8 cellular contexts compared by ENCODE assay signal in genomic region chr17:11935734-11936406, GRCh38.
A peak's percentile ranks its signal among the peaks of the same experiment; 100 is the strongest.
DNase-seq lines count a peak whose midpoint lies in the region; ATAC-seq and TF ChIP-seq lines count a peak whose summit lies in the region.

No MANE protein-coding gene starts in this region.

- H3K4me1 ChIP-seq in breast epithelium (no peaks in the 10 kb centered on the region), adipocyte (ENCODE audit: control insufficient read depth, insufficient read depth, low read length) (no peaks in the 10 kb centered on the region), testis (no peaks in the 10 kb centered on the region)

- no peak overlapping the region for H3K27ac Mint-ChIP-seq in MCF 10A (ENCODE audit: low read depth, unreplicated experiment)

- no peaks in the 10 kb centered on the region for H3K36me3 ChIP-seq in breast epithelium
- H3K36me3 ChIP-seq in adipocyte (ENCODE audit: control insufficient read depth, insufficient read depth, low read length, severe bottlenecking), result no peaks in the 10 kb centered on the region
- no peaks in the 10 kb centered on the region for H3K36me3 ChIP-seq in testis (ENCODE audit: low read depth, missing control alignments)

- H3K9me3 ChIP-seq in breast epithelium, result no peaks in the 10 kb centered on the region
- no peaks in the 10 kb centered on the region for H3K9me3 ChIP-seq in adipocyte (ENCODE audit: control insufficient read depth, low read length)
- no peaks in the 10 kb centered on the region for H3K9me3 ChIP-seq in testis

- TF ChIP-seq POLR2A in breast epithelium (IDR thresholded peaks at IDR 0.05), result no peak
- no peak for TF ChIP-seq POLR2A in testis (IDR thresholded peaks at IDR 0.05)

- no peaks in the 10 kb centered on the region for H3K9me3 Mint-ChIP-seq in MCF 10A (ENCODE audit: unreplicated experiment)

- H3K27ac ChIP-seq in breast epithelium, result no peak overlapping the region
- H3K27ac ChIP-seq in testis, result no peak overlapping the region

- no peaks in the 10 kb centered on the region for H3K27me3 Mint-ChIP-seq in MCF 10A (ENCODE audit: insufficient read depth, unreplicated experiment)

- TF ChIP-seq CTCF in MCF 10A (IDR thresholded peaks at IDR 0.05; ENCODE audit: unreplicated experiment) (peak; percentile 94), breast epithelium (IDR thresholded peaks at IDR 0.05) (peak in 1 of 3 donors; percentile 50), testis (IDR thresholded peaks at IDR 0.05) (peak; percentile 71 to 95 (median 85))

- H3K27me3 ChIP-seq in breast epithelium (no peaks in the 10 kb centered on the region), adipocyte (replicated peaks; ENCODE audit: control insufficient read depth, insufficient read depth, low read length) (peaks cover 24% of the 10 kb centered on the region), testis (no peaks in the 10 kb centered on the region)

- H3K4me3 ChIP-seq in breast epithelium (no peak overlapping the region), adipocyte (ENCODE audit: low read length) (no peak overlapping the region), testis (no peak overlapping the region)

- H3K36me3 Mint-ChIP-seq in MCF 10A (ENCODE audit: insufficient read depth, unreplicated experiment), result no peaks in the 10 kb centered on the region

- intact Hi-C loops in MCF 10A (cut with micrococcal nuclease), result loop anchor here (1.0 to 5.0 kb wide), 4 partner anchors 51 to 1199 kb away; no protein-coding TSS in a partner anchor
- intact Hi-C loops in breast epithelium (cut with DNase I; ENCODE audit: low total_unique reads), result no loop called here
- intact Hi-C loops in testis (cut with DNase I; ENCODE audit: low total_unique reads), result no loop called here

- H3K4me3 Mint-ChIP-seq in MCF 10A (ENCODE audit: unreplicated experiment), result no peak overlapping the region

- BruUV-seq in MCF 10A (replicated peaks; lab: Mats Ljungman, UMichigan), result no TSS peak

- CTCF ChIA-PET in MCF 10A (lab: Yijun Ruan, JAX), result interaction anchor here (0.6 to 6.3 kb wide), 70 partner anchors 8 to 1318 kb away, joined by 3 to 51 read pairs (median 4); partner anchors contain the start of gene ZNF18

- WGBS in testis, 2 donors, result 41 to 50% methylated on average over 14 of the region's 14 CpGs

- DNase-seq in MCF 10A (ENCODE audit: unreplicated experiment) (peak; percentile 79), breast epithelium (ENCODE audit: low spot score in 2 of 2) (no peak), NCI-H1105 treated with DMSO at 0.1 percent for 48 hours (lab: John Stamatoyannopoulos, UW) (peak; percentile 20), adipocyte (ENCODE audit: low read depth) (peak; percentile 63), iPS-NIHi11 (ENCODE audit: low spot score) (peak; percentile 64), testis (peak; percentile 54), SKM-1 (lab: John Stamatoyannopoulos, UW; ENCODE audit: unreplicated experiment) (no peak)

- peaks cover 5% of the 10 kb centered on the region for H3K4me1 Mint-ChIP-seq in MCF 10A (ENCODE audit: insufficient read depth, unreplicated experiment)

- H3K9ac ChIP-seq in adipocyte (ENCODE audit: low read length), result no peak overlapping the region

- ATAC-seq in GM21381 (IDR thresholded peaks at IDR 0.05; ENCODE audit: unreplicated experiment), result no peak

- POLR2A ChIA-PET in MCF 10A (lab: Yijun Ruan, JAX), result interaction anchor here (0.8 to 2.1 kb wide), 4 partner anchors 8 to 1060 kb away, joined by 3 to 11 read pairs (median 6); no protein-coding TSS in a partner anchor

Comparison
In these comparisons a context has a peak if more than half of its experiments do, and no peak if none do; other contexts are left out.
1. DNase-seq: peak in MCF 10A (single experiment), NCI-H1105 treated with DMSO at 0.1 percent for 48 hours (single experiment), adipocyte (single experiment), iPS-NIHi11 (single experiment) and testis (single experiment); none in breast epithelium (0 of 2) and SKM-1 (single experiment).